Comparison of ENCODE assay signal across 1 cellular context in the genomic region with DNA sequence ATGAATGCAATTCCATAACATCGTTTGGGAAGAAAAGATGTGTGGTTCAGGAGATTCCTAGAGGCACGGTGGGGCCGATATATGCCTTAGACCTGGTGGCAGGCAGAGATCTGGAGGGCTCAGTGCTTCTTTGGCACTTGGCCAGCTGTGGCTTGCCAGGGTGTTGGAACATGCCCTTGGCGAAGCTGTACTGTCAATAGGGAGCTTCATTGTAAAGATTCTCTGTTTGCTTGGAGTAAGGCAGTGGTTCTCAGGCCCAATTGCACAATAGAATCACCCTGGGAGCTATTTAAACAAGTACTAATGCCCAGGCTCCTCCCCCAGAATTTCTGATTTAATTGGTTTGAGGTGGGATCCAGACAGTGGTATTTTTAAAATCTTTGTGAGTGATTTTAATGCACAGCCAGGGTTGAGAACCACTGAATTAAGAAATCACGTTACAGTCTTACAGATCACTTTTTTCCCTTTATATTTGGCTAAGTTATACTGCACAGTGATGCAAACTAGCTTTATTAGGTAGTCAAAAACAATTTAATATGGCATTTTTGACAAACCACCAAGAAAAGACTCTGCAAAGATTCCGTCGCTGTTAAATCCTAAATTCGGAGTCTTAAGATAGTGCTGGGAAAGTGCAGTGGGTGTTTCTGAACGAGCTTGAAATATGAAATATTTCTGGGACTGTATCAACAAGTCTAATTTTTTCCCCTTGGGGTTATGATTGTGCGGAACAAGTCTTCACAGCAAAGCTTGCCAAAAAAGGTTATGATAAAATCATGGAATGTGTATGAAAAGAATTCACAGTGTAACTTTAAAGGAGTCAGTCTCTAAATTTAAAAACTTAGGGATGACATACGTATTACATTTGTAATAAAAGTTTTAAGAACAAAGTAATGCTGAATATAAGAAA.
TF ChIP-seq lines count a peak whose summit lies in the region.

No MANE protein-coding gene starts in this region.

TF ChIP-seq in GM23338, 12 proteins besides CTCF, POLR2A, EP300 and RAD21 (continued from another document):
- TF ChIP-seq, protein P1, sequence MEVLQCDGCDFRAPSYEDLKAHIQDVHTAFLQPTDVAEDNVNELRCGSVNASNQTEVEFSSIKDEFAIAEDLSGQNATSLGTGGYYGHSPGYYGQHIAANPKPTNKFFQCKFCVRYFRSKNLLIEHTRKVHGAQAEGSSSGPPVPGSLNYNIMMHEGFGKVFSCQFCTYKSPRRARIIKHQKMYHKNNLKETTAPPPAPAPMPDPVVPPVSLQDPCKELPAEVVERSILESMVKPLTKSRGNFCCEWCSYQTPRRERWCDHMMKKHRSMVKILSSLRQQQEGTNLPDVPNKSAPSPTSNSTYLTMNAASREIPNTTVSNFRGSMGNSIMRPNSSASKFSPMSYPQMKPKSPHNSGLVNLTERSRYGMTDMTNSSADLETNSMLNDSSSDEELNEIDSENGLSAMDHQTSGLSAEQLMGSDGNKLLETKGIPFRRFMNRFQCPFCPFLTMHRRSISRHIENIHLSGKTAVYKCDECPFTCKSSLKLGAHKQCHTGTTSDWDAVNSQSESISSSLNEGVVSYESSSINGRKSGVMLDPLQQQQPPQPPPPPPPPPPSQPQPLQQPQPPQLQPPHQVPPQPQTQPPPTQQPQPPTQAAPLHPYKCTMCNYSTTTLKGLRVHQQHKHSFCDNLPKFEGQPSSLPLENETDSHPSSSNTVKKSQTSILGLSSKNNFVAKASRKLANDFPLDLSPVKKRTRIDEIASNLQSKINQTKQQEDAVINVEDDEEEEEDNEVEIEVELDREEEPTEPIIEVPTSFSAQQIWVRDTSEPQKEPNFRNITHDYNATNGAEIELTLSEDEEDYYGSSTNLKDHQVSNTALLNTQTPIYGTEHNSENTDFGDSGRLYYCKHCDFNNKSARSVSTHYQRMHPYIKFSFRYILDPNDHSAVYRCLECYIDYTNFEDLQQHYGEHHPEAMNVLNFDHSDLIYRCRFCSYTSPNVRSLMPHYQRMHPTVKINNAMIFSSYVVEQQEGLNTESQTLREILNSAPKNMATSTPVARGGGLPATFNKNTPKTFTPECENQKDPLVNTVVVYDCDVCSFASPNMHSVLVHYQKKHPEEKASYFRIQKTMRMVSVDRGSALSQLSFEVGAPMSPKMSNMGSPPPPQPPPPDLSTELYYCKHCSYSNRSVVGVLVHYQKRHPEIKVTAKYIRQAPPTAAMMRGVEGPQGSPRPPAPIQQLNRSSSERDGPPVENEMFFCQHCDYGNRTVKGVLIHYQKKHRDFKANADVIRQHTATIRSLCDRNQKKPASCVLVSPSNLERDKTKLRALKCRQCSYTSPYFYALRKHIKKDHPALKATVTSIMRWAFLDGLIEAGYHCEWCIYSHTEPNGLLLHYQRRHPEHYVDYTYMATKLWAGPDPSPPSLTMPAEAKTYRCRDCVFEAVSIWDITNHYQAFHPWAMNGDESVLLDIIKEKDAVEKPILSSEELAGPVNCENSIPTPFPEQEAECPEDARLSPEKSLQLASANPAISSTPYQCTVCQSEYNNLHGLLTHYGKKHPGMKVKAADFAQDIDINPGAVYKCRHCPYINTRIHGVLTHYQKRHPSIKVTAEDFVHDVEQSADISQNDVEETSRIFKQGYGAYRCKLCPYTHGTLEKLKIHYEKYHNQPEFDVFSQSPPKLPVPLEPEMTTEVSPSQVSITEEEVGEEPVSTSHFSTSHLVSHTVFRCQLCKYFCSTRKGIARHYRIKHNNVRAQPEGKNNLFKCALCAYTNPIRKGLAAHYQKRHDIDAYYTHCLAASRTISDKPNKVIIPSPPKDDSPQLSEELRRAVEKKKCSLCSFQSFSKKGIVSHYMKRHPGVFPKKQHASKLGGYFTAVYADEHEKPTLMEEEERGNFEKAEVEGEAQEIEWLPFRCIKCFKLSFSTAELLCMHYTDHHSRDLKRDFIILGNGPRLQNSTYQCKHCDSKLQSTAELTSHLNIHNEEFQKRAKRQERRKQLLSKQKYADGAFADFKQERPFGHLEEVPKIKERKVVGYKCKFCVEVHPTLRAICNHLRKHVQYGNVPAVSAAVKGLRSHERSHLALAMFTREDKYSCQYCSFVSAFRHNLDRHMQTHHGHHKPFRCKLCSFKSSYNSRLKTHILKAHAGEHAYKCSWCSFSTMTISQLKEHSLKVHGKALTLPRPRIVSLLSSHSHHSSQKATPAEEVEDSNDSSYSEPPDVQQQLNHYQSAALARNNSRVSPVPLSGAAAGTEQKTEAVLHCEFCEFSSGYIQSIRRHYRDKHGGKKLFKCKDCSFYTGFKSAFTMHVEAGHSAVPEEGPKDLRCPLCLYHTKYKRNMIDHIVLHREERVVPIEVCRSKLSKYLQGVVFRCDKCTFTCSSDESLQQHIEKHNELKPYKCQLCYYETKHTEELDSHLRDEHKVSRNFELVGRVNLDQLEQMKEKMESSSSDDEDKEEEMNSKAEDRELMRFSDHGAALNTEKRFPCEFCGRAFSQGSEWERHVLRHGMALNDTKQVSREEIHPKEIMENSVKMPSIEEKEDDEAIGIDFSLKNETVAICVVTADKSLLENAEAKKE (CRISPR knock-in tag; IDR thresholded peaks at IDR 0.05): no peak
- no peak for TF ChIP-seq ZNF331 (CRISPR knock-in tag; IDR thresholded peaks at IDR 0.05; ENCODE audit: low read depth)
- no peak for TF ChIP-seq STAT1 (IDR thresholded peaks at IDR 0.05; ENCODE audit: unreplicated experiment)
- TF ChIP-seq ZNF114 (CRISPR knock-in tag; IDR thresholded peaks at IDR 0.05): no peak
- no peak for TF ChIP-seq CREB1 (CRISPR knock-in tag; IDR thresholded peaks at IDR 0.05; ENCODE audit: low read depth)
- TF ChIP-seq EZH2phosphoT487 (IDR thresholded peaks at IDR 0.05; ENCODE audit: unreplicated experiment): no peak
- no peak for TF ChIP-seq NANOG (IDR thresholded peaks at IDR 0.05; ENCODE audit: borderline replicate concordance)
